7 cellular contexts compared by ENCODE assay signal in the genomic region with DNA sequence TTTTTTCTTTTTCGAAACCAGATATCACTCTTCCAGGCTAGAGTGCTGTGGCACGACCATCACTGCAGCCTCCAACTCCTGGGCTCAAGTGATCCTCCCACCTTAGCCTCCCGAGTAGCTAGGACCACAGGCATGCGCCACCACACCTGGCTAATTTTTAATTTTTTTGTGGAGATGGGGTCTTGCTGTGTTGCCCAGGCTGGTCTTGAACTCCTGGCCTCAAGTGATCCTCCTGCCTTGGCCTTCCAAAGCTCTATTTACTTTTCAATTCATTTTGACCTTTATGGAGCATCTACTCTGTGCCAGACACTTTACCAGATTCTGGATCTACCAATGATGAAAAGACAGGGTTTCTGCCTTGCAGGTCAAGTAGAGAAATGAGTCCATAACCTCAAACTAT.
DNase-seq lines count a peak whose midpoint lies in the region; ATAC-seq, FAIRE-seq and TF ChIP-seq lines count a peak whose summit lies in the region.
"Not testable (repeated sequence)": the region's sequence is repeated elsewhere in the genome, so short reads cannot be mapped to it uniquely, and the experiment has no call there.

No MANE protein-coding gene starts in this region.

- not testable (repeated sequence) for TF ChIP-seq EP300 in K562 (IDR thresholded peaks at IDR 0.05; ENCODE audit: low read length)

- not testable (repeated sequence) for H3K9me3 Mint-ChIP-seq in GM23338, endodermal cell, immature natural killer cell, natural killer cell

- H3K79me2 ChIP-seq in GM23338 (replicated peaks; ENCODE audit: insufficient read depth); K562 (ENCODE audit: control insufficient read depth, insufficient read depth, low read length): not testable (repeated sequence)

- H3K4me1 Mint-ChIP-seq in GM23338 (peaks cover 15% of the 10 kb centered on the region), endodermal cell (peaks cover 36% of the 10 kb centered on the region), immature natural killer cell (peaks cover 6 to 10% of the 10 kb centered on the region in 2 donors)
- not testable (repeated sequence) for H3K4me1 Mint-ChIP-seq in natural killer cell

- peak overlapping the region; percentile 52; the same call in 1 of the 2 replicates for H3K4me3 ChIP-seq in GM23338
- not testable (repeated sequence) for H3K4me3 ChIP-seq in WERI-Rb-1 (ENCODE audit: low read depth, low read length); K562; endodermal cell (ENCODE audit: low read length); neuronal stem cell (ENCODE audit: low read length in 2 of 2)

- H3K27me3 ChIP-seq in GM23338 (ENCODE audit: insufficient read depth) (peaks cover 52% of the 10 kb centered on the region), K562 (ENCODE audit: control insufficient read depth in 2 of 2, insufficient read depth in 2 of 2, low read length in 2 of 2) (peaks cover 47 to 71% of the 10 kb centered on the region in 2 experiments), neuronal stem cell (ENCODE audit: control insufficient read depth in 3 of 3, insufficient read depth in 3 of 3, low read depth in 1 of 3, low read length in 3 of 3) (peaks cover 3 to 34% (median 24%) of the 10 kb centered on the region in 3 experiments)
- H3K27me3 ChIP-seq in WERI-Rb-1 (ENCODE audit: insufficient read depth, low read depth, severe bottlenecking); endodermal cell (ENCODE audit: control insufficient read depth, insufficient read depth, low read length, poor library complexity, severe bottlenecking): not testable (repeated sequence)

- not testable (repeated sequence) for H2BK5ac ChIP-seq in neuronal stem cell (ENCODE audit: low read length)

- peak overlapping the region; percentile 84 for H3K4me2 ChIP-seq in GM23338
- not testable (repeated sequence) for H3K4me2 ChIP-seq in K562 (ENCODE audit: insufficient read depth, low read length); neuronal stem cell (ENCODE audit: insufficient read depth, low read length, poor library complexity, severe bottlenecking)

- BruUV-seq in K562 (replicated peaks; lab: Mats Ljungman, UMichigan) = not testable (repeated sequence)

- not testable (repeated sequence) for H4K91ac ChIP-seq in neuronal stem cell (ENCODE audit: low read depth, low read length, poor library complexity)

- CTCF ChIA-PET in K562 (lab: Yijun Ruan, JAX; ENCODE audit: low intra/inter-chr PET ratio) = not testable (repeated sequence)

- H3K9ac ChIP-seq in K562 (ENCODE audit: insufficient read depth in 1 of 2, low read depth in 2 of 2, low read length in 2 of 2); endodermal cell (ENCODE audit: extremely low read depth, low read length, poor library complexity, severe bottlenecking); neuronal stem cell (ENCODE audit: low read depth, low read length, poor library complexity): not testable (repeated sequence)

- not testable (repeated sequence) for H3K79me1 ChIP-seq in neuronal stem cell (ENCODE audit: low read depth, low read length)

- 3% methylated on average over 4 of the region's 4 CpGs for WGBS in K562 (ENCODE audit: insufficient coverage, low coverage, missing lambda C conversion rate)
- 93 to 100% methylated on average over 1 to 4 of the region's 4 CpGs for WGBS in endodermal cell (ENCODE audit: insufficient coverage in 1 of 2, insufficient read length in 1 of 2), 2 experiments
- no CpG with 5 or more reads among the region's 4 CpGs for WGBS in neuronal stem cell (ENCODE audit: extremely low coverage in 2 of 2, insufficient read length in 2 of 2, insufficient replicate concordance in 1 of 2), 2 donors

- not testable (repeated sequence) for H3K27ac Mint-ChIP-seq in GM23338, immature natural killer cell, natural killer cell
- peak overlapping the region; percentile 75 for H3K27ac Mint-ChIP-seq in endodermal cell

- FAIRE-seq in K562 (lab: Jason Lieb, UNC) = not testable (repeated sequence)

- DNase-seq in GM23338 (ENCODE audit: low spot score); WERI-Rb-1; K562 (ENCODE audit: extremely low read depth in 1 of 4, low spot score in 3 of 4); endodermal cell; immature natural killer cell; natural killer cell; neuronal stem cell (ENCODE audit: low spot score): not testable (repeated sequence)

- not testable (repeated sequence) for H3K9me3 ChIP-seq in WERI-Rb-1 (ENCODE audit: severe bottlenecking); K562 (replicated peaks; ENCODE audit: control insufficient read depth, insufficient read depth, low read depth, low read length); endodermal cell (ENCODE audit: control insufficient read depth, low read length); neuronal stem cell (replicated peaks in 1 of 2; ENCODE audit: control insufficient read depth in 2 of 2, insufficient read depth in 1 of 2, low read depth in 1 of 2, low read length in 2 of 2)

- in situ Hi-C loops in K562 (cut with MboI) = not testable (repeated sequence)

- POLR2A ChIA-PET in K562 (lab: Yijun Ruan, JAX) = interaction anchor here (0.8 kb wide), 1 partner anchor 10 kb away, joined by 3 read pairs; no protein-coding TSS in a partner anchor

- intact Hi-C loops in K562 (cut with micrococcal nuclease); natural killer cell (cut with micrococcal nuclease): not testable (repeated sequence)

- TF ChIP-seq RAD21 in K562 (CRISPR knock-in tag; conservative IDR thresholded peaks at IDR 0.05 in 1 of 2, IDR thresholded peaks at IDR 0.05 in 1 of 2) = not testable (repeated sequence)

- not testable (repeated sequence) for TF ChIP-seq CTCF in GM23338 (conservative IDR thresholded peaks at IDR 0.05; ENCODE audit: low read depth in 2 of 2); WERI-Rb-1 (IDR thresholded peaks at IDR 0.05; ENCODE audit: low read depth, low read length); K562 (IDR thresholded peaks at IDR 0.05 in 2 of 3, conservative IDR thresholded peaks at IDR 0.05 in 1 of 3; ENCODE audit: insufficient read depth in 2 of 3, low read depth in 1 of 3, low read length in 3 of 3); endodermal cell (conservative IDR thresholded peaks at IDR 0.05); natural killer cell (IDR thresholded peaks at IDR 0.05)

- H3K4me1 ChIP-seq in GM23338 (ENCODE audit: insufficient read depth); K562 (replicated peaks in 1 of 2; ENCODE audit: control insufficient read depth in 2 of 2, insufficient read depth in 2 of 2, low read length in 2 of 2); endodermal cell (ENCODE audit: control insufficient read depth, insufficient read depth, low read length): not testable (repeated sequence)
- H3K4me1 ChIP-seq in neuronal stem cell (ENCODE audit: control insufficient read depth in 2 of 2, insufficient read depth in 1 of 2, low read depth in 1 of 2, low read length in 2 of 2) = peaks cover 11 to 13% of the 10 kb centered on the region in 2 donors

- not testable (repeated sequence) for H3K4me3 Mint-ChIP-seq in GM23338
- H3K4me3 Mint-ChIP-seq in endodermal cell = peak overlapping the region; percentile 41
- H3K4me3 Mint-ChIP-seq in immature natural killer cell = peak overlapping the region in 3 of 5 donors; percentile 18 to 33 (median 19)
- peak overlapping the region; percentile 53 for H3K4me3 Mint-ChIP-seq in natural killer cell

- H3K9me2 ChIP-seq in GM23338 (ENCODE audit: insufficient read depth) = not testable (repeated sequence)

- H4K20me1 ChIP-seq in GM23338 (replicated peaks; ENCODE audit: insufficient read depth); K562 (replicated peaks; ENCODE audit: control insufficient read depth, insufficient read depth, low read length): not testable (repeated sequence)

- H3K36me3 Mint-ChIP-seq in GM23338 (ENCODE audit: low read depth); endodermal cell (ENCODE audit: low read depth); immature natural killer cell; natural killer cell: not testable (repeated sequence)

- H2AK5ac ChIP-seq in neuronal stem cell (ENCODE audit: low read depth, low read length) = peak overlapping the region; percentile 57

- peak overlapping the region; percentile 36 for H3K23ac ChIP-seq in neuronal stem cell (ENCODE audit: low read depth, low read length, poor library complexity)

- H3K36me3 ChIP-seq in GM23338 (ENCODE audit: insufficient read depth); WERI-Rb-1; K562 (ENCODE audit: control insufficient read depth, insufficient read depth, low read length); endodermal cell (ENCODE audit: control insufficient read depth, insufficient read depth, low read length); neuronal stem cell (replicated peaks in 1 of 2; ENCODE audit: control insufficient read depth in 2 of 2, insufficient read depth in 2 of 2, low read length in 2 of 2): not testable (repeated sequence)

- TF ChIP-seq POLR2A in K562 (conservative IDR thresholded peaks at IDR 0.05) = not testable (repeated sequence)

- not testable (repeated sequence) for ATAC-seq in GM23338, K562, natural killer cell

- H2BK12ac ChIP-seq in neuronal stem cell (ENCODE audit: low read length) = peak overlapping the region; percentile 80

- not testable (repeated sequence) for H3K27ac ChIP-seq in GM23338 (ENCODE audit: low read depth); K562 (ENCODE audit: extremely low read depth, low read depth, low read length); endodermal cell (ENCODE audit: low read depth, low read length); neuronal stem cell (replicated peaks; ENCODE audit: low read length)
- peak overlapping the region; percentile 59 for H3K27ac ChIP-seq in WERI-Rb-1

- H2AFZ ChIP-seq in GM23338; K562 (ENCODE audit: low read depth, low read length); neuronal stem cell (ENCODE audit: low read length): not testable (repeated sequence)

- H4K8ac ChIP-seq in neuronal stem cell (ENCODE audit: low read depth, low read length) = not testable (repeated sequence)

- not testable (repeated sequence) for H3K4ac ChIP-seq in neuronal stem cell (ENCODE audit: low read length)

- not testable (repeated sequence) for H2BK120ac ChIP-seq in neuronal stem cell (ENCODE audit: low read depth, low read length)

- H3K27me3 Mint-ChIP-seq in GM23338 (ENCODE audit: insufficient read depth, low read depth, poor library complexity) (peaks cover 29% of the 10 kb centered on the region), immature natural killer cell (ENCODE audit: low read depth in 3 of 3) (peaks cover 11 to 38% (median 18%) of the 10 kb centered on the region in 3 donors), natural killer cell (ENCODE audit: low read depth in 2 of 2) (peaks cover 39 to 64% of the 10 kb centered on the region in 2 donors)
- not testable (repeated sequence) for H3K27me3 Mint-ChIP-seq in endodermal cell (ENCODE audit: insufficient read depth)

- peak overlapping the region; percentile 74 for H2BK15ac ChIP-seq in neuronal stem cell (ENCODE audit: low read length)

- not testable (repeated sequence) for H3K18ac ChIP-seq in neuronal stem cell (ENCODE audit: low read length)

- H3K14ac ChIP-seq in neuronal stem cell (ENCODE audit: low read length) = not testable (repeated sequence)

- not testable (repeated sequence) for H3F3A ChIP-seq in GM23338 (replicated peaks; ENCODE audit: low read depth)

- not testable (repeated sequence) for H3K9me1 ChIP-seq in K562 (ENCODE audit: control insufficient read depth, insufficient read depth, low read length)
